In the genomic region with DNA sequence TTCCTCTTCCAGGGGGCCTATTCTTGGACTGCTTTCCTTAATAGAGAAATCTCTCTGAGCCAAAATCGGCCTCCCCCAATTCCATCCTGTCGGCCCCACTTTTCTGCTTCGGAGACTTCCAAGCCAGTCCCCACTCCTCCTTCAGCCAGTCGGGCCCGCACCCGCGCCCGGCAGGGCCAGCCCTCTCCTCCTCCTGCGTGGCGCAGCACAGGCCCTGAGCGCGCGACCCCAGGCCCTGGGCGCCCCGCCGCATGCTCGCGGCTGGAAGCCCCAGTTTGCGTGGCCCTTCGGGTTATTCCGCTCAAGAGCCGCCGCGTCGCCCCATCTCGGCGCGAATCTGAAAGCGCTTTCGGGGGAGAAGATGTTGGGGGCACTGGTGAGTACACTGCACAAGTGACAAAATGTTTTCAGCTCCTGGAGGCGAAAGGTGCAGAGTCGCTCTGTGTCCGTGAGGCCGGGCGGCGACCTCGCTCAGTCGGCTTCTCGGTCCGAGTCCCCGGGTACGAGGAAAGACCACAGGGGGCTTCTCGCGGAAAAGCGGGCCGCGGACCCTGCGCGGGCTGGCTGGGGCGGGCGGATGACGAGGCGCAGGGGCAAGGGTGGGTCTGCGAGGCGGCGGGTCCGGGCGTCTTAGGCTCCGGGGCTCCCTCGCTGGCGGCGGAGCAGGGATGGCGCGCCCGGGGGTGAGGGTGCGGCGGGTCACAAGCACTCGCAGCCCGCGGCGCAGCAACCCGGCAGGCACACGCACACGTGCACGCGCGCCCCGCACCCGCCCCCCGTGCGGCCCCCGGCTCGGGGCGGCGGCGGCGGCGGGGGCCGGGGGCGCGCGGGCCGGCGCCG, we compare ENCODE assay signal across 8 cellular contexts. TPM values are rescaled to one million over a fixed set of nuclear protein-coding genes. Genes with fewer than 3 reads are reported as not detected.
DNase-seq lines count a peak whose midpoint lies in the region; TF ChIP-seq lines count a peak whose summit lies in the region.

A gene with protein sequence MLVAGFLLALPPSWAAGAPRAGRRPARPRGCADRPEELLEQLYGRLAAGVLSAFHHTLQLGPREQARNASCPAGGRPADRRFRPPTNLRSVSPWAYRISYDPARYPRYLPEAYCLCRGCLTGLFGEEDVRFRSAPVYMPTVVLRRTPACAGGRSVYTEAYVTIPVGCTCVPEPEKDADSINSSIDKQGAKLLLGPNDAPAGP (plus strand): TSS at position 755 of the 840 bp plus-strand sequence. CDS start 303 bp downstream, outside the sequence.

- H3K4me3 ChIP-seq in GM23248 (peak within 1 kb of the TSS; percentile 64), MM.1S (ENCODE audit: low read length) (peak within 1 kb of the TSS; percentile 73), foreskin fibroblast (ENCODE audit: low read depth in 1 of 2, low read length in 2 of 2) (peak within 1 kb of the TSS; percentile 60 to 73), neuronal stem cell (ENCODE audit: low read length in 2 of 2) (peak within 1 kb of the TSS; percentile 81 to 82)

- in situ Hi-C loops in GM23248 (cut with MboI) = no loop called here

- H3K27ac Mint-ChIP-seq in activated T-cell treated with anti-CD3 and anti-CD28 coated beads, Interleukin-2, amount 50 U/mL, for 24 hours = peak within 1 kb of the TSS; percentile 80

- H3K36me3 ChIP-seq in GM23248 (ENCODE audit: low read depth) (no peaks in the 10 kb centered on the region), MM.1S (replicated peaks; ENCODE audit: insufficient read depth, low read length) (no peaks in the 10 kb centered on the region), neuronal stem cell (replicated peaks in 1 of 2; ENCODE audit: control insufficient read depth in 2 of 2, insufficient read depth in 2 of 2, low read length in 2 of 2) (no peaks in the 10 kb centered on the region)

- H3F3A ChIP-seq in GM23248 (ENCODE audit: insufficient read depth) (peaks cover 6% of the 10 kb centered on the region; the same call in 1 of the 2 replicates), MM.1S (ENCODE audit: insufficient read depth, low read length) (0 out of 2 replicates have a peak, but pooled peaks cover 2% of the 10 kb centered on the region)

- no peak within 1 kb of the TSS for H2BK120ac ChIP-seq in neuronal stem cell (ENCODE audit: low read depth, low read length)

- H2BK5ac ChIP-seq in neuronal stem cell (ENCODE audit: low read length) = peak within 1 kb of the TSS; percentile 49

- no peaks in the 10 kb centered on the region for H3K79me2 ChIP-seq in GM23248 (ENCODE audit: insufficient read depth)
- H3K79me2 ChIP-seq in MM.1S (ENCODE audit: low read length) = no peaks in the 10 kb centered on the region

- TF ChIP-seq CTCF in GM12874 (IDR thresholded peaks at IDR 0.05; ENCODE audit: insufficient read depth, low read depth, low read length) (0 out of 2 replicates have a peak, but pooled peaks have one; percentile 1), MM.1S (IDR thresholded peaks at IDR 0.05; ENCODE audit: low read length) (no peak), foreskin fibroblast (IDR thresholded peaks at IDR 0.05; ENCODE audit: low read depth, low read length) (no peak)

- peaks cover 22% of the 10 kb centered on the region for H3K4me1 Mint-ChIP-seq in activated T-cell treated with anti-CD3 and anti-CD28 coated beads, Interleukin-2, amount 50 U/mL, for 24 hours (ENCODE audit: low read depth)

- no peaks in the 10 kb centered on the region for H4K20me1 ChIP-seq in GM23248 (ENCODE audit: insufficient read depth)
- no peaks in the 10 kb centered on the region for H4K20me1 ChIP-seq in MM.1S (ENCODE audit: insufficient read depth, low read length)

- H3K4me1 ChIP-seq in GM23248 (ENCODE audit: insufficient read depth) (peaks cover 2% of the 10 kb centered on the region), MM.1S (ENCODE audit: low read length) (no peaks in the 10 kb centered on the region), neuronal stem cell (ENCODE audit: control insufficient read depth in 2 of 2, insufficient read depth in 1 of 2, low read depth in 1 of 2, low read length in 2 of 2) (peaks cover 0 to 8% of the 10 kb centered on the region in 2 donors)

- no peak within 1 kb of the TSS for H4K8ac ChIP-seq in neuronal stem cell (ENCODE audit: low read depth, low read length)

- H3K9me3 Mint-ChIP-seq in activated T-cell treated with anti-CD3 and anti-CD28 coated beads, Interleukin-2, amount 50 U/mL, for 24 hours = no peaks in the 10 kb centered on the region

- peak within 1 kb of the TSS; percentile 96 for H3K18ac ChIP-seq in neuronal stem cell (ENCODE audit: low read length)

- no peak within 1 kb of the TSS for H4K91ac ChIP-seq in neuronal stem cell (ENCODE audit: low read depth, low read length, poor library complexity)

- H2BK12ac ChIP-seq in neuronal stem cell (ENCODE audit: low read length) = no peak within 1 kb of the TSS

- peak within 1 kb of the TSS; percentile 65 for H2AFZ ChIP-seq in GM23248
- H2AFZ ChIP-seq in MM.1S (ENCODE audit: low read length) = peak within 1 kb of the TSS; percentile 61
- H2AFZ ChIP-seq in neuronal stem cell (ENCODE audit: low read length) = peak within 1 kb of the TSS; percentile 99

- H3K9me2 ChIP-seq in GM23248 (ENCODE audit: insufficient read depth) (no peaks in the 10 kb centered on the region), MM.1S (replicated peaks; ENCODE audit: insufficient read depth, low read length) (no peaks in the 10 kb centered on the region)

- no peak within 1 kb of the TSS for H2AK5ac ChIP-seq in neuronal stem cell (ENCODE audit: low read depth, low read length)

- peak; percentile 50 for DNase-seq in GM23248
- peak; percentile 32 for DNase-seq in MM.1S
- DNase-seq in activated T-cell treated with anti-CD3 and anti-CD28 coated beads, Interleukin-2, amount 50 U/mL, for 24 hours = peak; percentile 72
- peak in 1 of 2 donors; percentile 60 for DNase-seq in foreskin fibroblast
- no peak for DNase-seq in neuronal stem cell (ENCODE audit: low spot score)
- DNase-seq in NCI-H774 (lab: John Stamatoyannopoulos, UW) = no peak
- no peak for DNase-seq in NCI-H2107 treated with DMSO at 0.1 percent for 48 hours (lab: John Stamatoyannopoulos, UW; ENCODE audit: unreplicated experiment)

- H3K36me3 Mint-ChIP-seq in activated T-cell treated with anti-CD3 and anti-CD28 coated beads, Interleukin-2, amount 50 U/mL, for 24 hours (ENCODE audit: low read depth) = peaks cover 2% of the 10 kb centered on the region

- H3K79me1 ChIP-seq in neuronal stem cell (ENCODE audit: low read depth, low read length) = no peaks in the 10 kb centered on the region

- H3K27me3 Mint-ChIP-seq in activated T-cell treated with anti-CD3 and anti-CD28 coated beads, Interleukin-2, amount 50 U/mL, for 24 hours = peaks cover 33% of the 10 kb centered on the region

- H3K23ac ChIP-seq in neuronal stem cell (ENCODE audit: low read depth, low read length, poor library complexity) = no peak within 1 kb of the TSS

- H3K4me2 ChIP-seq in GM23248 (ENCODE audit: unreplicated experiment) = peak within 1 kb of the TSS; percentile 78
- H3K4me2 ChIP-seq in MM.1S (ENCODE audit: low read depth, low read length) = peak within 1 kb of the TSS; percentile 84
- H3K4me2 ChIP-seq in neuronal stem cell (ENCODE audit: insufficient read depth, low read length, poor library complexity, severe bottlenecking) = peak within 1 kb of the TSS; percentile 90

- H3K27me3 ChIP-seq in GM23248 (replicated peaks; ENCODE audit: insufficient read depth) (peaks cover 29% of the 10 kb centered on the region), MM.1S (replicated peaks; ENCODE audit: insufficient read depth, low read length) (no peaks in the 10 kb centered on the region), neuronal stem cell (ENCODE audit: control insufficient read depth in 3 of 3, insufficient read depth in 3 of 3, low read depth in 1 of 3, low read length in 3 of 3) (peaks cover 0 to 4% (median 0%) of the 10 kb centered on the region in 3 experiments)

- H3K27ac ChIP-seq in GM23248 (no peak within 1 kb of the TSS), MM.1S (ENCODE audit: low read length) (peak within 1 kb of the TSS; percentile 56; the same call in 1 of the 2 replicates), neuronal stem cell (replicated peaks; ENCODE audit: low read length) (no peak within 1 kb of the TSS)

- peak within 1 kb of the TSS; percentile 9 for H2BK15ac ChIP-seq in neuronal stem cell (ENCODE audit: low read length)

- peak within 1 kb of the TSS; percentile 36; the same call in 1 of the 2 replicates for H3K9ac ChIP-seq in GM23248
- peak within 1 kb of the TSS; percentile 74 for H3K9ac ChIP-seq in MM.1S (ENCODE audit: low read length)
- H3K9ac ChIP-seq in neuronal stem cell (ENCODE audit: low read depth, low read length, poor library complexity) = peak within 1 kb of the TSS; percentile 89

- 1 to 3% methylated on average over 57 to 65 of the region's 95 CpGs for WGBS in GM23248 (ENCODE audit: low coverage in 1 of 2, low lambda C conversion rate in 2 of 2, missing lambda C conversion rate in 2 of 2), 2 experiments
- WGBS in neuronal stem cell (ENCODE audit: extremely low coverage in 2 of 2, insufficient read length in 2 of 2, insufficient replicate concordance in 1 of 2), 2 donors = no CpG with 5 or more reads among the region's 95 CpGs

- no peak within 1 kb of the TSS for H3K4ac ChIP-seq in neuronal stem cell (ENCODE audit: low read length)

- no peaks in the 10 kb centered on the region for H3K9me3 ChIP-seq in GM23248 (ENCODE audit: low read depth)
- H3K9me3 ChIP-seq in MM.1S (replicated peaks; ENCODE audit: insufficient read depth, low read length) = no peaks in the 10 kb centered on the region
- H3K9me3 ChIP-seq in neuronal stem cell (replicated peaks in 1 of 2; ENCODE audit: control insufficient read depth in 2 of 2, insufficient read depth in 1 of 2, low read depth in 1 of 2, low read length in 2 of 2) = no peaks in the 10 kb centered on the region

- H3K4me3 Mint-ChIP-seq in activated T-cell treated with anti-CD3 and anti-CD28 coated beads, Interleukin-2, amount 50 U/mL, for 24 hours = peak within 1 kb of the TSS; percentile 88

- no peak within 1 kb of the TSS for H3K14ac ChIP-seq in neuronal stem cell (ENCODE audit: low read length)

RNA-seq across cellular contexts. Expression of the gene that starts here (rescaled TPM):
- 0.54 TPM in 1 of 2 replicates, not detected in the other for total RNA-seq in GM23248 (2014; rRNA removed; shearing (Covaris generic))
- 0.28 and 0.51 TPM in 2 replicates for polyA plus RNA-seq in GM23248 (2016; fragmentation: Nextera tagmentation; extraction: Ambion mirVana)
- polyA plus RNA-seq in neuronal stem cell (2013, experiment 1 of 2) = 2.3 TPM
- polyA plus RNA-seq in neuronal stem cell (2013, experiment 2 of 2) = 2.1 TPM

Comparison
In these comparisons a context has a peak if more than half of its experiments do, and no peak if none do; other contexts are left out.
1. Peak in DNase-seq, H3K4me3 ChIP-seq, H3K9ac ChIP-seq and H3K4me2 ChIP-seq in GM23248; RNA of the gene not detected or under 1 TPM.
2. DNase-seq: peak in MM.1S (single experiment) and activated T-cell treated with anti-CD3 and anti-CD28 coated beads, Interleukin-2, amount 50 U/mL, for 24 hours (single experiment); none in neuronal stem cell (single experiment), NCI-H774 (single experiment) and NCI-H2107 treated with DMSO at 0.1 percent for 48 hours (single experiment).
3. H3K9ac ChIP-seq: peak in every context shown above with its lines; median percentile 89 in neuronal stem cell; 74 in MM.1S; 36 in GM23248.
4. Peak in every context shown above with its lines, with median percentiles within 50 percentile points of each other: H2AFZ ChIP-seq, H3K4me2 ChIP-seq and H3K4me3 ChIP-seq.